Comparison of ENCODE assay signal across 15 cellular contexts in genomic region chr18:79010802-79011201, GRCh38. TPM values are rescaled to one million over a fixed set of nuclear protein-coding genes. Genes with fewer than 3 reads are reported as not detected.
DNase-seq lines count a peak whose midpoint lies in the region; ATAC-seq and TF ChIP-seq lines count a peak whose summit lies in the region.
"Had no signal": no experiment of that assay in that cellular context is flagged by ENCODE, and none has a peak within 500 bp of the region (broad histone marks: within the 10 kb centered on the region; RNA-seq: fewer than 3 reads in every experiment).

No MANE protein-coding gene starts in this region.

- H3K27me3 Mint-ChIP-seq in natural killer cell (ENCODE audit: low read depth in 2 of 2) (peaks cover 6 to 18% of the 10 kb centered on the region in 2 donors), glutamatergic neuron (ENCODE audit: unreplicated experiment) (peaks cover 2% of the 10 kb centered on the region)
- H3K27me3 Mint-ChIP-seq in natural killer cell treated with Interleukin-12 subunit alpha and Interleukin-12 subunit beta and Interleukin-15 and Interleukin-18, amount 100 ng/mL, for 72 hours, result peaks cover 0 to 13% of the 10 kb centered on the region in 2 donors

- peaks cover 0 to 4% of the 10 kb centered on the region in 2 donors for H3K4me1 Mint-ChIP-seq in natural killer cell
- no peaks in the 10 kb centered on the region for H3K4me1 Mint-ChIP-seq in natural killer cell treated with Interleukin-12 subunit alpha and Interleukin-12 subunit beta and Interleukin-15 and Interleukin-18, amount 100 ng/mL, for 72 hours (ENCODE audit: low read depth in 2 of 2)
- no peaks in the 10 kb centered on the region for H3K4me1 Mint-ChIP-seq in glutamatergic neuron (ENCODE audit: low read depth, unreplicated experiment)
- H3K4me1 Mint-ChIP-seq: B cell had no signal

- H3K4me3 Mint-ChIP-seq in natural killer cell (peak overlapping the region; percentile 56), glutamatergic neuron (ENCODE audit: unreplicated experiment) (no peak overlapping the region)
- H3K4me3 Mint-ChIP-seq in natural killer cell treated with Interleukin-12 subunit alpha and Interleukin-12 subunit beta and Interleukin-15 and Interleukin-18, amount 100 ng/mL, for 72 hours, result no peak overlapping the region
- H3K4me3 Mint-ChIP-seq: B cell had no signal

- no peaks in the 10 kb centered on the region for H3K36me3 Mint-ChIP-seq in natural killer cell
- H3K36me3 Mint-ChIP-seq in natural killer cell treated with Interleukin-12 subunit alpha and Interleukin-12 subunit beta and Interleukin-15 and Interleukin-18, amount 100 ng/mL, for 72 hours, result no peaks in the 10 kb centered on the region
- H3K36me3 Mint-ChIP-seq in glutamatergic neuron (ENCODE audit: unreplicated experiment), result peaks cover 7% of the 10 kb centered on the region
- H3K36me3 Mint-ChIP-seq: CD4-positive, alpha-beta memory T cell had no signal

- ATAC-seq in natural killer cell (peak in 1 of 3 donors; percentile 26), GM19324 (IDR thresholded peaks at IDR 0.05; ENCODE audit: low FRiP score, unreplicated experiment) (no peak)
- no peak for ATAC-seq in natural killer cell treated with Interleukin-12 subunit alpha and Interleukin-12 subunit beta and Interleukin-15 and Interleukin-18, amount 100 ng/mL, for 72 hours
- ATAC-seq: HCT116 had no signal

- TF ChIP-seq CTCF in natural killer cell (IDR thresholded peaks at IDR 0.05) (no peak), glutamatergic neuron (IDR thresholded peaks at IDR 0.05; ENCODE audit: partially characterized antibody, unreplicated experiment) (no peak)

- H3K9me3 Mint-ChIP-seq in natural killer cell (no peaks in the 10 kb centered on the region), glutamatergic neuron (ENCODE audit: unreplicated experiment) (peaks cover 2% of the 10 kb centered on the region)
- H3K9me3 Mint-ChIP-seq in natural killer cell treated with Interleukin-12 subunit alpha and Interleukin-12 subunit beta and Interleukin-15 and Interleukin-18, amount 100 ng/mL, for 72 hours, result no peaks in the 10 kb centered on the region
- H3K9me3 Mint-ChIP-seq: CD4-positive, alpha-beta memory T cell had no signal

- DNase-seq in natural killer cell, result no peak
- no peak for DNase-seq in natural killer cell treated with Interleukin-12 subunit alpha and Interleukin-12 subunit beta and Interleukin-15 and Interleukin-18, amount 100 ng/mL, for 72 hours (ENCODE audit: low spot score)
- peak; percentile 50 for DNase-seq in NCI-H748 treated with DMSO at 0.1 percent for 48 hours (lab: John Stamatoyannopoulos, UW)
- DNase-seq in central memory CD4-positive, alpha-beta T cell, result peak; percentile 19
- no peak for DNase-seq in glutamatergic neuron
- DNase-seq in NCI-H2196 (lab: John Stamatoyannopoulos, UW; ENCODE audit: unreplicated experiment), result no peak
- DNase-seq: C1 segment of cervical spinal cord, Caco-2, GF-D8, IMR-90 had no signal

- intact Hi-C loops in natural killer cell (cut with micrococcal nuclease), result no loop called here

- H3K27ac Mint-ChIP-seq in natural killer cell (peak overlapping the region in 1 of 2 donors; percentile 35), glutamatergic neuron (ENCODE audit: unreplicated experiment) (no peak overlapping the region)
- H3K27ac Mint-ChIP-seq in natural killer cell treated with Interleukin-12 subunit alpha and Interleukin-12 subunit beta and Interleukin-15 and Interleukin-18, amount 100 ng/mL, for 72 hours, result no peak overlapping the region
- H3K27ac Mint-ChIP-seq: B cell had no signal

RNA-seq across cellular contexts. Expression of gene SALL3, which starts 31.2 kb away (rescaled TPM):
- total RNA-seq in natural killer cell (not detected), glutamatergic neuron (ENCODE audit: unreplicated experiment) (23.4 TPM)
- total RNA-seq in natural killer cell treated with Interleukin-12 subunit alpha and Interleukin-12 subunit beta and Interleukin-15 and Interleukin-18, amount 100 ng/mL, for 72 hours, result not detected
- total RNA-seq: B cell; Caco-2; CD4-positive, alpha-beta memory T cell; HT-29; IMR-90 had no signal

RNA-seq across cellular contexts. Expression of gene ATP9B, which starts 58.4 kb away (rescaled TPM):
- total RNA-seq in natural killer cell (10 to 100 TPM; 66.0 to 78.9 (median 68.0) TPM), glutamatergic neuron (ENCODE audit: unreplicated experiment) (62.6 TPM)
- total RNA-seq in natural killer cell treated with Interleukin-12 subunit alpha and Interleukin-12 subunit beta and Interleukin-15 and Interleukin-18, amount 100 ng/mL, for 72 hours, result 10 to 100 TPM; 36.8 to 59.6 TPM

Comparison
In these comparisons a context has a peak if more than half of its experiments do, and no peak if none do; other contexts are left out.
1. DNase-seq: peak in NCI-H748 treated with DMSO at 0.1 percent for 48 hours (single experiment) and central memory CD4-positive, alpha-beta T cell (single experiment); none in natural killer cell (single experiment), natural killer cell treated with Interleukin-12 subunit alpha and Interleukin-12 subunit beta and Interleukin-15 and Interleukin-18, amount 100 ng/mL, for 72 hours (single experiment), glutamatergic neuron (single experiment) and NCI-H2196 (single experiment).
2. RNA of gene SALL3, which starts 31.2 kb away (total RNA-seq): 23.4 TPM in glutamatergic neuron (single experiment); not detected in natural killer cell treated with Interleukin-12 subunit alpha and Interleukin-12 subunit beta and Interleukin-15 and Interleukin-18, amount 100 ng/mL, for 72 hours and not detected in natural killer cell; every median in the first group is over 10 times any median in the second.